In genomic region chr3:79074558-79074957, GRCh38 we compare ENCODE assay signal across 8 cellular contexts.
"Had no signal": no experiment of that assay in that cellular context is flagged by ENCODE, and none has a peak within 500 bp of the region (broad histone marks: within the 10 kb centered on the region; RNA-seq: fewer than 3 reads in every experiment).

No MANE protein-coding gene starts in this region.

- H3K4me3 ChIP-seq: GM23338 had no signal

- H3K27ac ChIP-seq: HL-60, KMS-11 had no signal

- DNase-seq: H9, HCEC 1CT, KBM-7 had no signal

- H2AFZ ChIP-seq: GM23338 had no signal

- ATAC-seq: GM23338 had no signal

- H3K4me2 ChIP-seq: GM23338, KMS-11 had no signal

- FAIRE-seq: H1, H54 had no signal

- H3K9ac ChIP-seq: KMS-11 had no signal
